14 cellular contexts compared by ENCODE assay signal in genomic region chr1:100936194-100936967, GRCh38.
"Had no signal": no experiment of that assay in that cellular context is flagged by ENCODE, and none has a peak within 500 bp of the region (broad histone marks: within the 10 kb centered on the region; RNA-seq: fewer than 3 reads in every experiment).

No MANE protein-coding gene starts in this region.

- H3K4me3 Mint-ChIP-seq: activated T-helper 17 cell treated with anti-CD3 and anti-CD28 coated beads, Interleukin-2, amount 50 U/mL, for 72 hours; T-helper 1 cell treated with Interleukin-12 subunit alpha and Interleukin-12 subunit beta and Interleukin-4 antibody, amounts not matched to agents 30 μg/mL and 1 μg/mL, for 36 hours; WTC11 had no signal

- ATAC-seq: activated T-helper 17 cell treated with anti-CD3 and anti-CD28 coated beads, Interleukin-2, amount 50 U/mL, for 72 hours; effector memory CD8-positive, alpha-beta T cell; gastroesophageal sphincter; left colon; pancreas; WTC11 had no signal

- H3K27me3 Mint-ChIP-seq: activated T-helper 17 cell treated with anti-CD3 and anti-CD28 coated beads, Interleukin-2, amount 50 U/mL, for 72 hours; effector memory CD8-positive, alpha-beta T cell had no signal

- DNase-seq: activated CD4-positive, alpha-beta T cell treated with anti-CD3 and anti-CD28 coated beads for 48 hours; activated naive CD4-positive, alpha-beta T cell treated with Interleukin-2 at 50 U/mL for 16 hours; aorta; dermis blood vessel endothelial cell; effector memory CD8-positive, alpha-beta T cell; left colon; midbrain; pancreas; stimulated activated CD4-positive, alpha-beta T cell treated with anti-CD3 and anti-CD28 coated beads, Interleukin-1b, Interleukin-23, amount 100 ng/mL, for 48 hours had no signal

- FAIRE-seq: pancreas had no signal

- H3K27me3 ChIP-seq: gastroesophageal sphincter, pancreas had no signal

- H3K27ac ChIP-seq: gastroesophageal sphincter, pancreas had no signal

- H3K4me1 ChIP-seq: pancreas had no signal

- H3K4me3 ChIP-seq: gastroesophageal sphincter, lung, pancreas had no signal

- H3K27ac Mint-ChIP-seq: activated T-helper 17 cell treated with anti-CD3 and anti-CD28 coated beads, Interleukin-2, amount 50 U/mL, for 72 hours; T-helper 1 cell treated with Interleukin-12 subunit alpha and Interleukin-12 subunit beta and Interleukin-4 antibody, amounts not matched to agents 30 μg/mL and 1 μg/mL, for 36 hours; WTC11 had no signal

- H3K9me3 ChIP-seq: gastroesophageal sphincter, pancreas had no signal

- H3K36me3 ChIP-seq: pancreas had no signal

- H3K4me1 Mint-ChIP-seq: WTC11 had no signal
